Comparison of ENCODE assay signal across 1 cellular context in the genomic region with DNA sequence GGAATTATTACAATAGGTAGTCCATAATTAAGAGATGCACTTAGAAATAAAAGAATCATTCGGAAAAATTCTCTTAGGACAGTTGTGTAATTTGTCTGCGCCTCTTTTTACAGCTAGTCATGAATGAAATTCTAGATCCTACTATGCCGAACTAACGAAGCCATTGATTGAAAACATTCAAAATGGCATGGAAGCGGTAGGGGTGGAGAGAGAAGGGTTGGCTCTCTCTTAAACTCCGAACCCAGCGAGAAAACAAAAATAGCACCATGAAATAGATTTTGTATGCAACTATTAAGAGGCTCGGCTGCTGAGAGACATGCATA.
TF ChIP-seq lines count a peak whose summit lies in the region.

No MANE protein-coding gene starts in this region.

TF ChIP-seq in HCT116, 20 proteins besides CTCF, POLR2A, EP300 and RAD21 (continued from another document):
- TF ChIP-seq, protein P1, sequence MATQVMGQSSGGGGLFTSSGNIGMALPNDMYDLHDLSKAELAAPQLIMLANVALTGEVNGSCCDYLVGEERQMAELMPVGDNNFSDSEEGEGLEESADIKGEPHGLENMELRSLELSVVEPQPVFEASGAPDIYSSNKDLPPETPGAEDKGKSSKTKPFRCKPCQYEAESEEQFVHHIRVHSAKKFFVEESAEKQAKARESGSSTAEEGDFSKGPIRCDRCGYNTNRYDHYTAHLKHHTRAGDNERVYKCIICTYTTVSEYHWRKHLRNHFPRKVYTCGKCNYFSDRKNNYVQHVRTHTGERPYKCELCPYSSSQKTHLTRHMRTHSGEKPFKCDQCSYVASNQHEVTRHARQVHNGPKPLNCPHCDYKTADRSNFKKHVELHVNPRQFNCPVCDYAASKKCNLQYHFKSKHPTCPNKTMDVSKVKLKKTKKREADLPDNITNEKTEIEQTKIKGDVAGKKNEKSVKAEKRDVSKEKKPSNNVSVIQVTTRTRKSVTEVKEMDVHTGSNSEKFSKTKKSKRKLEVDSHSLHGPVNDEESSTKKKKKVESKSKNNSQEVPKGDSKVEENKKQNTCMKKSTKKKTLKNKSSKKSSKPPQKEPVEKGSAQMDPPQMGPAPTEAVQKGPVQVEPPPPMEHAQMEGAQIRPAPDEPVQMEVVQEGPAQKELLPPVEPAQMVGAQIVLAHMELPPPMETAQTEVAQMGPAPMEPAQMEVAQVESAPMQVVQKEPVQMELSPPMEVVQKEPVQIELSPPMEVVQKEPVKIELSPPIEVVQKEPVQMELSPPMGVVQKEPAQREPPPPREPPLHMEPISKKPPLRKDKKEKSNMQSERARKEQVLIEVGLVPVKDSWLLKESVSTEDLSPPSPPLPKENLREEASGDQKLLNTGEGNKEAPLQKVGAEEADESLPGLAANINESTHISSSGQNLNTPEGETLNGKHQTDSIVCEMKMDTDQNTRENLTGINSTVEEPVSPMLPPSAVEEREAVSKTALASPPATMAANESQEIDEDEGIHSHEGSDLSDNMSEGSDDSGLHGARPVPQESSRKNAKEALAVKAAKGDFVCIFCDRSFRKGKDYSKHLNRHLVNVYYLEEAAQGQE (IDR thresholded peaks at IDR 0.05; ENCODE audit: low read depth), result no peak
- TF ChIP-seq, protein P2, sequence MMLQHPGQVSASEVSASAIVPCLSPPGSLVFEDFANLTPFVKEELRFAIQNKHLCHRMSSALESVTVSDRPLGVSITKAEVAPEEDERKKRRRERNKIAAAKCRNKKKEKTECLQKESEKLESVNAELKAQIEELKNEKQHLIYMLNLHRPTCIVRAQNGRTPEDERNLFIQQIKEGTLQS (IDR thresholded peaks at IDR 0.05), result no peak
- TF ChIP-seq FOSL1 (IDR thresholded peaks at IDR 0.05; ENCODE audit: low read depth), result no peak
- no peak for TF ChIP-seq ZFX (IDR thresholded peaks at IDR 0.05)
- no peak for TF ChIP-seq SRF (IDR thresholded peaks at IDR 0.05; ENCODE audit: low read depth)
- TF ChIP-seq CBX3 (IDR thresholded peaks at IDR 0.05; ENCODE audit: low read depth), result no peak
- no peak for TF ChIP-seq JUND (IDR thresholded peaks at IDR 0.05)
- TF ChIP-seq ZNF274 (IDR thresholded peaks at IDR 0.05; ENCODE audit: low read depth, low read length), result no peak
